In the genomic region with DNA sequence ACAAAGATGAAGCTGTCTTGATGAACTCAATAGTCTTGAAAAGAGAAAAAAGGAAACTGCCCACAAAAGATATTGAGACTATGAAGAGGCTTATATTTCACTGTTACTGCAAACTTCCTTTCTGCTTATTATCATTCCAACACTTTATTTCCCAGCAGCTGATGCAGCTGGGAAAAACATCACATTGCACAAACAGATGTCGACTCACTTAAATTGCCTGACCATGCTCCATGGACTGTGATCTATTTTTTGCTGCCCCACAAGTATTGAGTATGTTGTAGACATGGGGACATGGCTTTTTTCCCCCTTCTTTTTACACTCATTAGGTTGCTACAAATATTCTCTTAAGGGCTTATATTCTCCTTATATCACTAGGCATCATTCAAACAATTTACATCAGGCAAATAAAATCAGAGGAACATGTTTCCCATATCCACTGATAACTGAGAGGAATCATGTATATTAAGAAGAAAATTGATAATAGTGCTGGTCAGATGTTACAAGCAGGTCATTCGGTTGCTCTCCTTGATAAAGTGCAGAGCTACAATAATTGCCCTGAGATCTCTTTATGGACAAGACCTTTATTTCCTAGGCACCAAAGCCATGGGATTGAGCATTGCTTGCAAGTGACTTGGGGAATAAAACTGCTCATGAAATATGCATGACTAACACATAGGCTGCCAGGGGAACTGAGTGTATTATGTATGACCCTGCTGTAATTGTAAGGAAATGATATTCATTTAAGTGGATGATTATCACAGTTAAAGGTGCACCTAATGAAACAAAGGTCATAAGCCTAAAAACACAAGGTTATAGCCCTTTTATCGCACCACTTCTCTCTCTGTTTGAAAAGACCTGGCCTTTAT, we compare ENCODE assay signal across 1 cellular context.
TF ChIP-seq lines count a peak whose summit lies in the region.

No MANE protein-coding gene starts in this region.

TF ChIP-seq in WTC11, 78 proteins besides CTCF, POLR2A, EP300 and RAD21 (continued from another document):
- TF ChIP-seq, protein P1, sequence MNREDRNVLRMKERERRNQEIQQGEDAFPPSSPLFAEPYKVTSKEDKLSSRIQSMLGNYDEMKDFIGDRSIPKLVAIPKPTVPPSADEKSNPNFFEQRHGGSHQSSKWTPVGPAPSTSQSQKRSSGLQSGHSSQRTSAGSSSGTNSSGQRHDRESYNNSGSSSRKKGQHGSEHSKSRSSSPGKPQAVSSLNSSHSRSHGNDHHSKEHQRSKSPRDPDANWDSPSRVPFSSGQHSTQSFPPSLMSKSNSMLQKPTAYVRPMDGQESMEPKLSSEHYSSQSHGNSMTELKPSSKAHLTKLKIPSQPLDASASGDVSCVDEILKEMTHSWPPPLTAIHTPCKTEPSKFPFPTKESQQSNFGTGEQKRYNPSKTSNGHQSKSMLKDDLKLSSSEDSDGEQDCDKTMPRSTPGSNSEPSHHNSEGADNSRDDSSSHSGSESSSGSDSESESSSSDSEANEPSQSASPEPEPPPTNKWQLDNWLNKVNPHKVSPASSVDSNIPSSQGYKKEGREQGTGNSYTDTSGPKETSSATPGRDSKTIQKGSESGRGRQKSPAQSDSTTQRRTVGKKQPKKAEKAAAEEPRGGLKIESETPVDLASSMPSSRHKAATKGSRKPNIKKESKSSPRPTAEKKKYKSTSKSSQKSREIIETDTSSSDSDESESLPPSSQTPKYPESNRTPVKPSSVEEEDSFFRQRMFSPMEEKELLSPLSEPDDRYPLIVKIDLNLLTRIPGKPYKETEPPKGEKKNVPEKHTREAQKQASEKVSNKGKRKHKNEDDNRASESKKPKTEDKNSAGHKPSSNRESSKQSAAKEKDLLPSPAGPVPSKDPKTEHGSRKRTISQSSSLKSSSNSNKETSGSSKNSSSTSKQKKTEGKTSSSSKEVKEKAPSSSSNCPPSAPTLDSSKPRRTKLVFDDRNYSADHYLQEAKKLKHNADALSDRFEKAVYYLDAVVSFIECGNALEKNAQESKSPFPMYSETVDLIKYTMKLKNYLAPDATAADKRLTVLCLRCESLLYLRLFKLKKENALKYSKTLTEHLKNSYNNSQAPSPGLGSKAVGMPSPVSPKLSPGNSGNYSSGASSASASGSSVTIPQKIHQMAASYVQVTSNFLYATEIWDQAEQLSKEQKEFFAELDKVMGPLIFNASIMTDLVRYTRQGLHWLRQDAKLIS (CRISPR knock-in tag; IDR thresholded peaks at IDR 0.05; ENCODE audit: borderline replicate concordance): no peak
- no peak for TF ChIP-seq ZNF423 (CRISPR knock-in tag; IDR thresholded peaks at IDR 0.05)
- TF ChIP-seq, protein P2, sequence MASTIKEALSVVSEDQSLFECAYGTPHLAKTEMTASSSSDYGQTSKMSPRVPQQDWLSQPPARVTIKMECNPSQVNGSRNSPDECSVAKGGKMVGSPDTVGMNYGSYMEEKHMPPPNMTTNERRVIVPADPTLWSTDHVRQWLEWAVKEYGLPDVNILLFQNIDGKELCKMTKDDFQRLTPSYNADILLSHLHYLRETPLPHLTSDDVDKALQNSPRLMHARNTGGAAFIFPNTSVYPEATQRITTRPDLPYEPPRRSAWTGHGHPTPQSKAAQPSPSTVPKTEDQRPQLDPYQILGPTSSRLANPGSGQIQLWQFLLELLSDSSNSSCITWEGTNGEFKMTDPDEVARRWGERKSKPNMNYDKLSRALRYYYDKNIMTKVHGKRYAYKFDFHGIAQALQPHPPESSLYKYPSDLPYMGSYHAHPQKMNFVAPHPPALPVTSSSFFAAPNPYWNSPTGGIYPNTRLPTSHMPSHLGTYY (CRISPR knock-in tag; IDR thresholded peaks at IDR 0.05): no peak
